21 cellular contexts compared by ENCODE assay signal in genomic region chr10:119153661-119154060, GRCh38. TPM values are rescaled to one million over a fixed set of nuclear protein-coding genes. Genes with fewer than 3 reads are reported as not detected.
DNase-seq lines count a peak whose midpoint lies in the region; ATAC-seq and TF ChIP-seq lines count a peak whose summit lies in the region.
"Had no signal": no experiment of that assay in that cellular context is flagged by ENCODE, and none has a peak within 500 bp of the region (broad histone marks: within the 10 kb centered on the region; RNA-seq: fewer than 3 reads in every experiment).

No MANE protein-coding gene starts in this region.

- no peak overlapping the region for H3K27ac Mint-ChIP-seq in activated CD4-positive, alpha-beta T cell treated with anti-CD3 and anti-CD28 coated beads, Interleukin-2, amount 10 ng/mL, durations not matched to agents 24 days and 14 days
- H3K27ac Mint-ChIP-seq: CD8-positive, alpha-beta memory T cell had no signal

- no peaks in the 10 kb centered on the region for H3K9me3 ChIP-seq in Karpas-422 (ENCODE audit: low read length)
- H3K9me3 ChIP-seq in SU-DHL-6 (ENCODE audit: insufficient read depth, low read length) = no peaks in the 10 kb centered on the region
- H3K9me3 ChIP-seq in gastrocnemius medialis = no peaks in the 10 kb centered on the region
- H3K9me3 ChIP-seq in esophagus squamous epithelium = no peaks in the 10 kb centered on the region
- H3K9me3 ChIP-seq: BE2C had no signal

- 94 to 95% methylated on average over 4 to 11 of the region's 12 CpGs for WGBS in esophagus squamous epithelium, 2 donors

- H3K4me1 Mint-ChIP-seq in activated CD4-positive, alpha-beta T cell treated with anti-CD3 and anti-CD28 coated beads, Interleukin-2, amount 10 ng/mL, durations not matched to agents 24 days and 14 days = peaks cover 3% of the 10 kb centered on the region
- H3K4me1 Mint-ChIP-seq: CD8-positive, alpha-beta memory T cell had no signal

- H3K27me3 Mint-ChIP-seq in activated CD4-positive, alpha-beta T cell treated with anti-CD3 and anti-CD28 coated beads, Interleukin-2, amount 10 ng/mL, durations not matched to agents 24 days and 14 days = no peaks in the 10 kb centered on the region
- H3K27me3 Mint-ChIP-seq: CD4-positive, CD25-positive, alpha-beta regulatory T cell; CD8-positive, alpha-beta memory T cell had no signal

- no peak overlapping the region for H3K4me3 Mint-ChIP-seq in activated CD4-positive, alpha-beta T cell treated with anti-CD3 and anti-CD28 coated beads, Interleukin-2, amount 10 ng/mL, durations not matched to agents 24 days and 14 days
- H3K4me3 Mint-ChIP-seq: CD4-positive, CD25-positive, alpha-beta regulatory T cell; CD8-positive, alpha-beta memory T cell had no signal

- H4K20me1 ChIP-seq in Karpas-422 (ENCODE audit: insufficient read depth, low read depth, low read length) (no peaks in the 10 kb centered on the region), SU-DHL-6 (ENCODE audit: low read depth, low read length) (no peaks in the 10 kb centered on the region)

- H2AFZ ChIP-seq in Karpas-422 (ENCODE audit: low read length) (no peak overlapping the region), SU-DHL-6 (ENCODE audit: low read depth, low read length, severe bottlenecking) (no peak overlapping the region)

- H3K9ac ChIP-seq in Karpas-422 (ENCODE audit: low read length) (peak overlapping the region; percentile 49), SU-DHL-6 (ENCODE audit: low read length) (no peak overlapping the region)

- no peaks in the 10 kb centered on the region; the same call in 1 of the 2 replicates for H3F3A ChIP-seq in SU-DHL-6 (ENCODE audit: insufficient read depth)

- in situ Hi-C loops in gastrocnemius medialis (cut with MboI; ENCODE audit: low sequenced_read_pairs in 4 of 4) = loop anchor here in 1 of 4 donors (25.0 kb wide), 1 partner anchor 709 kb away; the partner anchor contains the start of gene MCMBP

- peak overlapping the region; percentile 95 for H3K27ac ChIP-seq in Karpas-422 (ENCODE audit: low read length)
- peak overlapping the region; percentile 31 for H3K27ac ChIP-seq in SU-DHL-6 (ENCODE audit: low read depth, low read length)
- peak overlapping the region; percentile 22 to 66 (median 50) for H3K27ac ChIP-seq in gastrocnemius medialis
- H3K27ac ChIP-seq in esophagus squamous epithelium = no peak overlapping the region

- peaks cover 55% of the 10 kb centered on the region for H3K36me3 Mint-ChIP-seq in activated CD4-positive, alpha-beta T cell treated with anti-CD3 and anti-CD28 coated beads, Interleukin-2, amount 10 ng/mL, durations not matched to agents 24 days and 14 days (ENCODE audit: low read depth)

- TF ChIP-seq CTCF in SU-DHL-6 (IDR thresholded peaks at IDR 0.05; ENCODE audit: insufficient read depth, low read length, poor library complexity, severe bottlenecking) (no peak), gastrocnemius medialis (IDR thresholded peaks at IDR 0.05 in 4 of 5, conservative IDR thresholded peaks at IDR 0.05 in 1 of 5) (no peak), esophagus squamous epithelium (IDR thresholded peaks at IDR 0.05) (no peak)

- no peaks in the 10 kb centered on the region for H3K27me3 ChIP-seq in Karpas-422 (ENCODE audit: low read length)
- no peaks in the 10 kb centered on the region for H3K27me3 ChIP-seq in SU-DHL-6 (ENCODE audit: low read length)
- no peaks in the 10 kb centered on the region for H3K27me3 ChIP-seq in gastrocnemius medialis
- H3K27me3 ChIP-seq in esophagus squamous epithelium = no peaks in the 10 kb centered on the region
- H3K27me3 ChIP-seq: BE2C had no signal

- H3K36me3 ChIP-seq in Karpas-422 (ENCODE audit: insufficient read depth, low read length) = peaks cover 63% of the 10 kb centered on the region
- H3K36me3 ChIP-seq in SU-DHL-6 (ENCODE audit: low read length) = peaks cover 18% of the 10 kb centered on the region
- H3K36me3 ChIP-seq in gastrocnemius medialis = peaks cover 8 to 90% of the 10 kb centered on the region in 2 donors
- peaks cover 17 to 100% (median 31%) of the 10 kb centered on the region in 3 donors for H3K36me3 ChIP-seq in esophagus squamous epithelium

- peaks cover 7% of the 10 kb centered on the region for H3K79me2 ChIP-seq in Karpas-422 (ENCODE audit: low read length)
- H3K79me2 ChIP-seq in SU-DHL-6 (ENCODE audit: insufficient read depth, low read length) = peaks cover 4% of the 10 kb centered on the region; the same call in 1 of the 2 replicates

- ATAC-seq in gastrocnemius medialis (no peak), HG03039 (IDR thresholded peaks at IDR 0.05; ENCODE audit: unreplicated experiment) (no peak)
- ATAC-seq: GM12878, HCT116 had no signal

- H3K4me1 ChIP-seq in Karpas-422 (ENCODE audit: low read length) = peaks cover 52% of the 10 kb centered on the region
- peaks cover 0 to 8% of the 10 kb centered on the region in 2 donors for H3K4me1 ChIP-seq in gastrocnemius medialis
- H3K4me1 ChIP-seq in esophagus squamous epithelium = no peaks in the 10 kb centered on the region
- H3K4me1 ChIP-seq: BE2C had no signal

- H3K9me2 ChIP-seq in Karpas-422 (replicated peaks; ENCODE audit: insufficient read depth, low read length) (no peaks in the 10 kb centered on the region), SU-DHL-6 (replicated peaks; ENCODE audit: insufficient read depth, low read length) (no peaks in the 10 kb centered on the region)

- intact Hi-C loops in gastrocnemius medialis (cut with DNase I; ENCODE audit: low total_unique reads) = no loop called here
- intact Hi-C loops in esophagus squamous epithelium (cut with DNase I) = no loop called here
- intact Hi-C loops in activated CD4-positive, alpha-beta T cell treated with anti-CD3 and anti-CD28 coated beads, Interleukin-2, amount 10 ng/mL, durations not matched to agents 24 days and 14 days (cut with micrococcal nuclease) = no loop called here

- TF ChIP-seq POLR2A in gastrocnemius medialis (IDR thresholded peaks at IDR 0.05) (no peak), esophagus squamous epithelium (IDR thresholded peaks at IDR 0.05) (no peak)

- no peak overlapping the region; the same call in 1 of the 2 replicates for H3K4me3 ChIP-seq in Karpas-422 (ENCODE audit: low read length)
- no peak overlapping the region for H3K4me3 ChIP-seq in SU-DHL-6 (ENCODE audit: insufficient read depth, low read length, poor library complexity, severe bottlenecking)
- H3K4me3 ChIP-seq in gastrocnemius medialis = no peak overlapping the region
- no peak overlapping the region for H3K4me3 ChIP-seq in esophagus squamous epithelium
- H3K4me3 ChIP-seq: GM12878 had no signal

- H3K9me3 Mint-ChIP-seq in activated CD4-positive, alpha-beta T cell treated with anti-CD3 and anti-CD28 coated beads, Interleukin-2, amount 10 ng/mL, durations not matched to agents 24 days and 14 days = no peaks in the 10 kb centered on the region
- H3K9me3 Mint-ChIP-seq: CD8-positive, alpha-beta memory T cell had no signal

- DNase-seq in Karpas-422 (peak; percentile 72), mesenteric fat pad (ENCODE audit: low spot score) (peak; percentile 60), gastrocnemius medialis (no peak), esophagus squamous epithelium (lab: John Stamatoyannopoulos, UW) (no peak)
- no peak for DNase-seq in activated CD4-positive, alpha-beta T cell treated with anti-CD3 and anti-CD28 coated beads, Interleukin-2, amount 10 ng/mL, durations not matched to agents 24 days and 14 days
- DNase-seq: ACHN; BE2C; C1 segment of cervical spinal cord; CD4-positive, CD25-positive, alpha-beta regulatory T cell; CD8-positive, alpha-beta memory T cell; COR-L47; DMS 273 treated with DMSO at 0.1 percent for 48 hours; DMS53; DND-41; EL; GOT3; H7 had no signal

- H3K4me2 ChIP-seq in Karpas-422 (ENCODE audit: low read depth, low read length, poor library complexity, severe bottlenecking) (peak overlapping the region; percentile 67), SU-DHL-6 (ENCODE audit: low read depth, low read length, poor library complexity, severe bottlenecking) (no peak overlapping the region)

RNA-seq across cellular contexts. Expression of gene SFXN4, which starts 11.9 kb away (rescaled TPM):
- 43.7 and 48.2 TPM in 2 replicates for total RNA-seq in Karpas-422 (2014; rRNA removed; shearing (Covaris generic); ENCODE audit: low replicate concordance)
- total RNA-seq in mesenteric fat pad = 18.5 TPM
- total RNA-seq in gastrocnemius medialis = 10 to 100 TPM; 25.6 to 69.7 (median 39.8) TPM
- total RNA-seq in esophagus squamous epithelium = 100 to 1,000 TPM in 1 of 4 donors, 10 to 100 TPM in 3; 13.8 to 120 (median 24.4) TPM
- 58.1 and 63.0 TPM in 2 replicates for total RNA-seq in activated CD4-positive, alpha-beta T cell treated with anti-CD3 and anti-CD28 coated beads, Interleukin-2, amount 10 ng/mL, durations not matched to agents 24 days and 14 days

RNA-seq across cellular contexts. Expression of gene PRDX3, which starts 25.0 kb away (rescaled TPM):
- 88.4 and 293 TPM in 2 replicates for total RNA-seq in Karpas-422 (2014; rRNA removed; shearing (Covaris generic); ENCODE audit: low replicate concordance)
- total RNA-seq in mesenteric fat pad (141 TPM), gastrocnemius medialis (100 to 1,000 TPM; 227 to 342 (median 250) TPM), esophagus squamous epithelium (100 to 1,000 TPM in 3 of 4 donors, 10 to 100 TPM in 1; 42.9 to 183 (median 119) TPM)
- total RNA-seq in activated CD4-positive, alpha-beta T cell treated with anti-CD3 and anti-CD28 coated beads, Interleukin-2, amount 10 ng/mL, durations not matched to agents 24 days and 14 days = 179 and 180 TPM in 2 replicates

RNA-seq across cellular contexts. Expression of gene DENND10, which starts 49.7 kb away (rescaled TPM):
- 35.2 and 57.2 TPM in 2 replicates for total RNA-seq in Karpas-422 (2014; rRNA removed; shearing (Covaris generic); ENCODE audit: low replicate concordance)
- total RNA-seq in mesenteric fat pad (49.4 TPM), gastrocnemius medialis (10 to 100 TPM; 25.7 to 59.5 (median 43.7) TPM), esophagus squamous epithelium (10 to 100 TPM; 20.8 to 43.6 (median 37.1) TPM)
- total RNA-seq in activated CD4-positive, alpha-beta T cell treated with anti-CD3 and anti-CD28 coated beads, Interleukin-2, amount 10 ng/mL, durations not matched to agents 24 days and 14 days = 18.6 and 23.2 TPM in 2 replicates

RNA-seq across cellular contexts. Expression of gene GRK5, which starts 53.7 kb away (rescaled TPM):
- 4.5 and 5.0 TPM in 2 replicates for total RNA-seq in Karpas-422 (2014; rRNA removed; shearing (Covaris generic); ENCODE audit: low replicate concordance)
- total RNA-seq in mesenteric fat pad (20.2 TPM), gastrocnemius medialis (10 to 100 TPM in 1 of 4 donors, 1 to 10 TPM in 3; 6.2 to 12.5 (median 9.1) TPM), esophagus squamous epithelium (10 to 100 TPM in 1 of 4 donors, 1 to 10 TPM in 3; 2.4 to 18.9 (median 6.3) TPM)
- total RNA-seq in activated CD4-positive, alpha-beta T cell treated with anti-CD3 and anti-CD28 coated beads, Interleukin-2, amount 10 ng/mL, durations not matched to agents 24 days and 14 days = 25.6 and 27.3 TPM in 2 replicates

Comparison
In these comparisons a context has a peak if more than half of its experiments do, and no peak if none do; other contexts are left out.
1. DNase-seq: peak in Karpas-422 (single experiment) and mesenteric fat pad (single experiment); none in gastrocnemius medialis (0 of 2), esophagus squamous epithelium (single experiment) and activated CD4-positive, alpha-beta T cell treated with anti-CD3 and anti-CD28 coated beads, Interleukin-2, amount 10 ng/mL, durations not matched to agents 24 days and 14 days (single experiment).
2. H3K27ac ChIP-seq: peak in Karpas-422 (single experiment), SU-DHL-6 (single experiment) and gastrocnemius medialis (4 of 4); none in esophagus squamous epithelium (0 of 4).